ENCODE assay signal across 8 cellular contexts in genomic region chr1:27725374-27726172, GRCh38. TPM values are rescaled to one million over a fixed set of nuclear protein-coding genes. Genes with fewer than 3 reads are reported as not detected.
DNase-seq lines count a peak whose midpoint lies in the region; ATAC-seq and TF ChIP-seq lines count a peak whose summit lies in the region.

Gene FAM76A, plus strand, starts transcription at chr1:27725961. Its CDS starts 120 bp downstream, at chr1:27726081.

- peak; percentile 30 for TF ChIP-seq CTCF in GM12864 (IDR thresholded peaks at IDR 0.05; ENCODE audit: low read depth, low read length, missing control alignments)
- no peak for TF ChIP-seq CTCF in omental fat pad (IDR thresholded peaks at IDR 0.05)
- peak in 2 of 3 experiments; percentile 38 to 47 for TF ChIP-seq CTCF in testis (IDR thresholded peaks at IDR 0.05)

- peak; percentile 92 for ATAC-seq in HG02623 (IDR thresholded peaks at IDR 0.05; ENCODE audit: unreplicated experiment)
- ATAC-seq in omental fat pad (ENCODE audit: low FRiP score) = peak; percentile 100

- peak within 1 kb of the TSS; percentile 90 for H3K27ac Mint-ChIP-seq in activated naive CD8-positive, alpha-beta T cell

- no peaks in the 10 kb centered on the region for H3K9me3 Mint-ChIP-seq in activated naive CD8-positive, alpha-beta T cell (ENCODE audit: low read depth)

- DNase-seq in GM12864 (ENCODE audit: low read depth) (peak; percentile 95), NCI-H1092 treated with DMSO at 0.1 percent for 48 hours (lab: John Stamatoyannopoulos, UW) (peak; percentile 100), SKM-1 (lab: John Stamatoyannopoulos, UW; ENCODE audit: unreplicated experiment) (peak; percentile 98), glomerular visceral epithelial cell (ENCODE audit: extremely low spot score) (peak; percentile 99), omental fat pad (ENCODE audit: low spot score) (peak; percentile 99), testis (peak; percentile 99)

- peaks cover 22% of the 10 kb centered on the region for H3K4me1 ChIP-seq in testis

- no peaks in the 10 kb centered on the region for H3K27me3 Mint-ChIP-seq in activated naive CD8-positive, alpha-beta T cell

- H3K9me3 ChIP-seq in testis = no peaks in the 10 kb centered on the region

- TF ChIP-seq POLR2A in testis (IDR thresholded peaks at IDR 0.05) = no peak

- H3K4me3 ChIP-seq in GM12864 (ENCODE audit: low read depth, low read length) (peak within 1 kb of the TSS; percentile 76), testis (peak within 1 kb of the TSS; percentile 83 to 91)

- intact Hi-C loops in testis (cut with DNase I; ENCODE audit: low total_unique reads) = no loop called here

- H3K4me3 Mint-ChIP-seq in activated naive CD8-positive, alpha-beta T cell = peak within 1 kb of the TSS; percentile 88

- H3K27me3 ChIP-seq in testis = no peaks in the 10 kb centered on the region

- no peaks in the 10 kb centered on the region for H3K36me3 ChIP-seq in testis (ENCODE audit: low read depth, missing control alignments)

- WGBS in testis, 2 donors = 0 to 3% methylated on average over 12 to 34 of the region's 72 CpGs

- H3K4me1 Mint-ChIP-seq in activated naive CD8-positive, alpha-beta T cell (ENCODE audit: low read depth) = peaks cover 21% of the 10 kb centered on the region

- peak within 1 kb of the TSS; percentile 91 to 96 for H3K27ac ChIP-seq in testis

- H3K36me3 Mint-ChIP-seq in activated naive CD8-positive, alpha-beta T cell = no peaks in the 10 kb centered on the region

RNA-seq across cellular contexts. Expression of gene FAM76A, which starts in this region (rescaled TPM):
- total RNA-seq in omental fat pad = 10 to 100 TPM; 17.4 to 30.0 (median 20.0) TPM
- 10 to 100 TPM; 22.6 to 23.0 TPM for total RNA-seq in testis
- polyA plus RNA-seq in testis (ENCODE audit: insufficient read depth, low read depth, low replicate concordance) = 26.6 TPM

Comparison
In these comparisons a context has a peak if more than half of its experiments do, and no peak if none do; other contexts are left out.
1. Peak in every context shown above with its lines: DNase-seq, ATAC-seq, H3K4me3 ChIP-seq and H3K27ac ChIP-seq.
2. CTCF ChIP-seq: peak in GM12864 (single experiment) and testis (2 of 3); none in omental fat pad (0 of 3).